ENCODE assay signal across 2 cellular contexts in genomic region chr16:22274916-22275315, GRCh38.
TF ChIP-seq lines count a peak whose summit lies in the region.

No MANE protein-coding gene starts in this region.

TF ChIP-seq in HepG2, 621 proteins besides CTCF, POLR2A, EP300 and RAD21:
- TF ChIP-seq ZBTB10 (CRISPR knock-in tag; IDR thresholded peaks at IDR 0.05; ENCODE audit: borderline replicate concordance) (no peak), PLRG1 (conservative IDR thresholded peaks at IDR 0.05) (no peak), YY1 (IDR thresholded peaks at IDR 0.05; ENCODE audit: insufficient read depth, insufficient replicate concordance, low read depth, low read length) (no peak), FOXA1 (IDR thresholded peaks at IDR 0.05) (no peak), FOXA1 (CRISPR knock-in tag; IDR thresholded peaks at IDR 0.05) (no peak), FOXK2 (IDR thresholded peaks at IDR 0.05) (no peak), ZKSCAN8 (CRISPR knock-in tag; IDR thresholded peaks at IDR 0.05; ENCODE audit: borderline replicate concordance) (0 out of 2 replicates have a peak, but pooled peaks have one; percentile 80), ZBTB4 (CRISPR knock-in tag; IDR thresholded peaks at IDR 0.05; ENCODE audit: borderline replicate concordance) (no peak)

TF ChIP-seq in K562, 482 proteins besides CTCF, POLR2A, EP300 and RAD21:
- TF ChIP-seq NFIC (IDR thresholded peaks at IDR 0.05) = no peak
- TF ChIP-seq HNRNPLL (IDR thresholded peaks at IDR 0.05; ENCODE audit: low read depth, low read length, poor library complexity, severe bottlenecking) = no peak
- TF ChIP-seq FOXK1 (CRISPR knock-in tag; IDR thresholded peaks at IDR 0.05; ENCODE audit: borderline replicate concordance) = no peak
- no peak for TF ChIP-seq ARID3B (CRISPR knock-in tag; IDR thresholded peaks at IDR 0.05; ENCODE audit: borderline replicate concordance)
- no peak for TF ChIP-seq NCOR1 (IDR thresholded peaks at IDR 0.05)
- TF ChIP-seq ZKSCAN8 (CRISPR knock-in tag; IDR thresholded peaks at IDR 0.05) = peak; percentile 97
- peak; percentile 36 for TF ChIP-seq RBM25 (IDR thresholded peaks at IDR 0.05; ENCODE audit: low read depth, low read length, severe bottlenecking)
- TF ChIP-seq CBFA2T3 (IDR thresholded peaks at IDR 0.05) = no peak
- TF ChIP-seq ZKSCAN1 (IDR thresholded peaks at IDR 0.05; ENCODE audit: low read depth, low read length) = no peak
